In the genomic region with DNA sequence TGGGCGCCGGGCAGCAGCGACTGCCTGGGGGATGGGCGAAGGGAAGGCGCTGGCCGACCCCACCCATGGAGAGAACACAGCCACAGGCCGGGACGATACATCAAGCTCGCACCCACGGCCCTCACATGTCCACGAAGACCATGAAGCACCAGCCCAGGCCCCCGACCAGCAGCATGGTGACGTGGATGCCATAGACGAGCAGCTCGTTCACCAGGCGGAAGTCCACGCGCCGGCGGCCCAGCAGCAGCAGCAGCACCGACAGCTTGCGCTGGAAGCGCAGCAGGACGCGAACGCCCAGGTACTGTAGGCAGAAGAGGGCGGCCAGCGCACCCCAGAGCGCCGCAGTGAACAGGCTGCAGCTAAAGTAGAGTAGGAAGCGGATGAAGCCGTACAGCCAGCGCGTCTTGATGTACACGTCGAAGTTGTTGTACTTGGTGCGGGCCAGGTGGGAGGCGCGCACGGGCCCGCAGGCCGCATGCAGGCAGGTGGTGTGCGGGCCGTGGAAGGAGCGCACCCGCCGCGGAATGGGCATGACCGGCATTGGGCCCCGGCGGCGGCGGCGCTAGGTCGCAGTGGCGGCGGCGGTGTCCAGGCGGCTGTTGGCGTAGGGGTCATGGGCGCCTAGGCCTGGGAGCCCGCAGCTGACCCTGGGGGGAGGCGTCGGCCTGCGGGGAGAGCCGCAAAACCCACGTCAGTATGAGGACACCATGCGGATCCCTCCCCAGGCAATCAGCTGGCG, we compare ENCODE assay signal across 16 cellular contexts. TPM values are rescaled to one million over a fixed set of nuclear protein-coding genes. Genes with fewer than 3 reads are reported as not detected.
A peak's percentile ranks its signal among the peaks of the same experiment; 100 is the strongest.
DNase-seq lines count a peak whose midpoint lies in the region; ATAC-seq and TF ChIP-seq lines count a peak whose summit lies in the region.
"Had no signal": no experiment of that assay in that cellular context is flagged by ENCODE, and none has a peak within 500 bp of the region (broad histone marks: within the 10 kb centered on the region; RNA-seq: fewer than 3 reads in every experiment).

No MANE protein-coding gene starts in this region.

- H3K9me3 Mint-ChIP-seq in T-cell, result no peaks in the 10 kb centered on the region
- no peaks in the 10 kb centered on the region for H3K9me3 Mint-ChIP-seq in stimulated activated memory B cell treated with anti-CD40 and anti-IgM and Interleukin-4, amounts not matched to agents 10 μg/mL and 1 μg/mL and 100 μg/mL, for 72 hours

- H3K4me2 ChIP-seq in GM23248 (ENCODE audit: unreplicated experiment), result no peak overlapping the region

- H3K4me3 ChIP-seq in cardiac muscle cell, result no peak overlapping the region
- no peak overlapping the region for H3K4me3 ChIP-seq in esophagus muscularis mucosa
- no peak overlapping the region for H3K4me3 ChIP-seq in GM23248
- H3K4me3 ChIP-seq: lung had no signal

- TF ChIP-seq CTCF in cardiac muscle cell (IDR thresholded peaks at IDR 0.05; ENCODE audit: low read depth, low read length), result no peak
- no peak for TF ChIP-seq CTCF in esophagus muscularis mucosa (IDR thresholded peaks at IDR 0.05)

- TF ChIP-seq POLR2A in esophagus muscularis mucosa (IDR thresholded peaks at IDR 0.05; ENCODE audit: low read depth), result no peak

- no peaks in the 10 kb centered on the region for H3K36me3 Mint-ChIP-seq in T-cell
- no peaks in the 10 kb centered on the region for H3K36me3 Mint-ChIP-seq in stimulated activated memory B cell treated with anti-CD40 and anti-IgM and Interleukin-4, amounts not matched to agents 10 μg/mL and 1 μg/mL and 100 μg/mL, for 72 hours

- no peak overlapping the region for H3K9ac ChIP-seq in GM23248

- intact Hi-C loops in Right ventricle myocardium inferior (cut with DNase I), result no loop called here
- intact Hi-C loops in esophagus muscularis mucosa (cut with DNase I), result loop anchor here (10.0 kb wide), 1 partner anchor 122 kb away; no protein-coding TSS in a partner anchor

- no peak overlapping the region for H2AFZ ChIP-seq in GM23248

- ATAC-seq in Right ventricle myocardium inferior, result no peak
- ATAC-seq in T-cell (replicated peaks in 1 of 4), result no peak
- ATAC-seq in stimulated activated memory B cell treated with anti-CD40 and anti-IgM and Interleukin-4, amounts not matched to agents 10 μg/mL and 1 μg/mL and 100 μg/mL, for 72 hours, result no peak
- ATAC-seq: psoas muscle had no signal

- POLR2A ChIA-PET in T-cell (lab: Charles Lee), result no interaction called here

- TF ChIP-seq EP300 in esophagus muscularis mucosa (IDR thresholded peaks at IDR 0.05), result no peak

- in situ Hi-C loops in GM23248 (cut with MboI), result no loop called here

- peaks cover 28 to 45% (median 45%) of the 10 kb centered on the region in 3 donors for H3K4me1 Mint-ChIP-seq in T-cell
- H3K4me1 Mint-ChIP-seq in stimulated activated memory B cell treated with anti-CD40 and anti-IgM and Interleukin-4, amounts not matched to agents 10 μg/mL and 1 μg/mL and 100 μg/mL, for 72 hours, result peaks cover 7% of the 10 kb centered on the region

- H3K27ac Mint-ChIP-seq in T-cell, result no peak overlapping the region
- H3K27ac Mint-ChIP-seq in stimulated activated memory B cell treated with anti-CD40 and anti-IgM and Interleukin-4, amounts not matched to agents 10 μg/mL and 1 μg/mL and 100 μg/mL, for 72 hours, result no peak overlapping the region

- H3K27me3 Mint-ChIP-seq in T-cell, result no peaks in the 10 kb centered on the region
- H3K27me3 Mint-ChIP-seq in stimulated activated memory B cell treated with anti-CD40 and anti-IgM and Interleukin-4, amounts not matched to agents 10 μg/mL and 1 μg/mL and 100 μg/mL, for 72 hours, result no peaks in the 10 kb centered on the region

- peak overlapping the region; percentile 13 to 66 (median 39) for H3K4me3 Mint-ChIP-seq in T-cell
- peak overlapping the region; percentile 80 for H3K4me3 Mint-ChIP-seq in stimulated activated memory B cell treated with anti-CD40 and anti-IgM and Interleukin-4, amounts not matched to agents 10 μg/mL and 1 μg/mL and 100 μg/mL, for 72 hours

- H3F3A ChIP-seq in GM23248 (ENCODE audit: insufficient read depth), result 0 out of 2 replicates have a peak, but pooled peaks cover 6% of the 10 kb centered on the region

- peaks cover 13% of the 10 kb centered on the region for H3K4me1 ChIP-seq in cardiac muscle cell (ENCODE audit: low read depth)
- peaks cover 22 to 47% (median 36%) of the 10 kb centered on the region in 4 donors for H3K4me1 ChIP-seq in esophagus muscularis mucosa
- H3K4me1 ChIP-seq in GM23248 (ENCODE audit: insufficient read depth), result peaks cover 5% of the 10 kb centered on the region; the same call in 1 of the 2 replicates

- 94% methylated on average over 58 of the region's 69 CpGs for WGBS in esophagus muscularis mucosa
- WGBS in GM23248 (ENCODE audit: low coverage in 1 of 2, low lambda C conversion rate in 2 of 2, missing lambda C conversion rate in 2 of 2), 2 experiments, result 96 to 98% methylated on average over 65 to 69 of the region's 69 CpGs

- no peaks in the 10 kb centered on the region for H4K20me1 ChIP-seq in GM23248 (ENCODE audit: insufficient read depth)

- H3K9me2 ChIP-seq in GM23248 (ENCODE audit: insufficient read depth), result no peaks in the 10 kb centered on the region

- H3K9me3 ChIP-seq in cardiac muscle cell (ENCODE audit: low read depth), result no peaks in the 10 kb centered on the region
- H3K9me3 ChIP-seq in esophagus muscularis mucosa, result no peaks in the 10 kb centered on the region
- no peaks in the 10 kb centered on the region for H3K9me3 ChIP-seq in GM23248 (ENCODE audit: low read depth)
- H3K9me3 ChIP-seq: psoas muscle had no signal

- H3K27ac ChIP-seq in cardiac muscle cell (peak overlapping the region; percentile 92), esophagus muscularis mucosa (replicated peaks in 1 of 4) (peak overlapping the region; percentile 93 to 100 (median 96)), GM23248 (no peak overlapping the region)

- CTCF ChIA-PET in T-cell (lab: Charles Lee), result no interaction called here

- DNase-seq in cardiac muscle cell (ENCODE audit: low read depth in 1 of 2, low spot score in 1 of 2) (no peak), Right ventricle myocardium inferior (ENCODE audit: missing footprints) (no peak), T-cell (no peak), esophagus muscularis mucosa (ENCODE audit: extremely low spot score) (no peak), GM23248 (no peak), DMS79 (lab: John Stamatoyannopoulos, UW) (no peak)
- no peak for DNase-seq in activated naive CD4-positive, alpha-beta T cell treated with Interleukin-2 at 50 U/mL for 16 hours
- DNase-seq: erythroblast; NCI-H1436 treated with DMSO at 0.1 percent for 48 hours; NCI-H524 treated with DMSO at 0.1 percent for 48 hours; psoas muscle; SIG-M5; stimulated activated CD4-positive, alpha-beta T cell treated with anti-CD3 and anti-CD28 coated beads, Interleukin-4, amount 100 ng/mL, for 1 hour; stimulated activated naive CD4-positive, alpha-beta T cell treated with Interleukin-2 at 50 U/mL for 16 hours had no signal

- H3K79me2 ChIP-seq in GM23248 (ENCODE audit: insufficient read depth), result peaks cover 17% of the 10 kb centered on the region

- H3K36me3 ChIP-seq in cardiac muscle cell (peaks cover 3% of the 10 kb centered on the region), esophagus muscularis mucosa (peaks cover 16 to 36% (median 24%) of the 10 kb centered on the region in 4 donors), GM23248 (ENCODE audit: low read depth) (no peaks in the 10 kb centered on the region)

- H3K27me3 ChIP-seq in cardiac muscle cell (no peaks in the 10 kb centered on the region), esophagus muscularis mucosa (no peaks in the 10 kb centered on the region), GM23248 (replicated peaks; ENCODE audit: insufficient read depth) (no peaks in the 10 kb centered on the region)

RNA-seq across cellular contexts. Expression of gene TMEM250, which starts 2.1 kb away (rescaled TPM):
- total RNA-seq in cardiac muscle cell (29.3 and 41.6 TPM in 2 replicates), Right ventricle myocardium inferior (18.7 TPM), T-cell (10 to 100 TPM; 21.0 to 77.9 (median 63.0) TPM), esophagus muscularis mucosa (10 to 100 TPM; 33.6 to 77.6 (median 59.4) TPM)
- polyA plus RNA-seq in cardiac muscle cell (25.6 and 27.0 TPM in 2 replicates), GM23248 (2016; fragmentation: Nextera tagmentation; extraction: Ambion mirVana) (25.2 and 25.9 TPM in 2 replicates)
- 69.7 and 94.0 TPM in 2 replicates for total RNA-seq in GM23248 (2014; rRNA removed; shearing (Covaris generic))

RNA-seq across cellular contexts. Expression of gene NACC2, which starts 21.4 kb away (rescaled TPM):
- total RNA-seq in cardiac muscle cell (12.0 and 12.2 TPM in 2 replicates), Right ventricle myocardium inferior (37.0 TPM), T-cell (10 to 100 TPM in 3 of 5 donors, 1 to 10 TPM in 2; 4.2 to 11.7 (median 11.3) TPM), esophagus muscularis mucosa (100 to 1,000 TPM in 3 of 4 donors, 10 to 100 TPM in 1; 93.8 to 192 (median 142) TPM)
- polyA plus RNA-seq in cardiac muscle cell (4.4 and 5.0 TPM in 2 replicates), GM23248 (2016; fragmentation: Nextera tagmentation; extraction: Ambion mirVana) (5.2 and 5.3 TPM in 2 replicates)
- total RNA-seq in GM23248 (2014; rRNA removed; shearing (Covaris generic)), result 30.7 and 35.9 TPM in 2 replicates
